ENCODE assay signal across 11 cellular contexts in genomic region chr16:25063102-25063501, GRCh38. TPM values are rescaled to one million over a fixed set of nuclear protein-coding genes. Genes with fewer than 3 reads are reported as not detected.
DNase-seq lines count a peak whose midpoint lies in the region; ATAC-seq and TF ChIP-seq lines count a peak whose summit lies in the region.
"Had no signal": no experiment of that assay in that cellular context is flagged by ENCODE, and none has a peak within 500 bp of the region (broad histone marks: within the 10 kb centered on the region; RNA-seq: fewer than 3 reads in every experiment).

No MANE protein-coding gene starts in this region.

- H3K27me3 ChIP-seq in Loucy (ENCODE audit: insufficient read depth, low read length, poor library complexity, severe bottlenecking) = no peaks in the 10 kb centered on the region
- H3K27me3 ChIP-seq: esophagus muscularis mucosa had no signal

- no peaks in the 10 kb centered on the region for H3K36me3 ChIP-seq in Loucy (ENCODE audit: insufficient read depth, low read length)

- H4K20me1 ChIP-seq in Loucy (ENCODE audit: insufficient read depth, low read length, poor library complexity, severe bottlenecking) = no peaks in the 10 kb centered on the region

- no peaks in the 10 kb centered on the region for H3K9me3 ChIP-seq in Loucy (ENCODE audit: insufficient read depth, low read depth, low read length)
- H3K9me3 ChIP-seq: esophagus muscularis mucosa had no signal

- peak overlapping the region; percentile 37 for H3K9ac ChIP-seq in Loucy (ENCODE audit: low read depth, low read length, poor library complexity, severe bottlenecking)

- H3K36me3 Mint-ChIP-seq in activated T-cell treated with anti-CD3 and anti-CD28 coated beads, Interleukin-2, amount 50 U/mL, for 72 hours (ENCODE audit: insufficient read depth in 2 of 2) = no peaks in the 10 kb centered on the region
- H3K36me3 Mint-ChIP-seq in activated naive CD8-positive, alpha-beta T cell treated with anti-CD3 and anti-CD28 coated beads for 36 hours = peaks cover 2% of the 10 kb centered on the region
- H3K36me3 Mint-ChIP-seq in stimulated activated naive B cell treated with anti-CD40 and anti-IgM and Interleukin-4, amounts not matched to agents 10 μg/mL and 1 μg/mL and 100 μg/mL, for 72 hours = no peaks in the 10 kb centered on the region

- no peak overlapping the region for H3K4me3 ChIP-seq in Loucy (ENCODE audit: low read length, poor library complexity, severe bottlenecking)
- H3K4me3 ChIP-seq: esophagus muscularis mucosa had no signal

- peaks cover 3% of the 10 kb centered on the region; the same call in 1 of the 2 replicates for H3F3A ChIP-seq in Loucy (ENCODE audit: low read depth)

- DNase-seq in activated T-cell treated with anti-CD3 and anti-CD28 coated beads, Interleukin-2, amount 50 U/mL, for 72 hours = peak in 1 of 2 donors; percentile 14
- DNase-seq in activated T-cell treated with anti-CD3 and anti-CD28 coated beads, Interleukin-2, amount 50 U/mL, for 1 hour = no peak
- DNase-seq in activated naive CD8-positive, alpha-beta T cell treated with anti-CD3 and anti-CD28 coated beads for 36 hours = no peak
- DNase-seq in stimulated activated naive B cell treated with anti-CD40 and anti-IgM and Interleukin-4, amounts not matched to agents 10 μg/mL and 1 μg/mL and 100 μg/mL, for 72 hours = peak; percentile 53
- DNase-seq: HCEC 1CT, NCI-H146 had no signal

- no peak for TF ChIP-seq CTCF in Loucy (conservative IDR thresholded peaks at IDR 0.05; ENCODE audit: low read length)

- H3K4me1 ChIP-seq in Loucy (ENCODE audit: insufficient read depth, low read length, poor library complexity, severe bottlenecking) = peaks cover 34% of the 10 kb centered on the region

- H3K79me2 ChIP-seq in Loucy (ENCODE audit: insufficient read depth, low read length) = peaks cover 10% of the 10 kb centered on the region; the same call in 1 of the 2 replicates

- no peaks in the 10 kb centered on the region for H3K9me2 ChIP-seq in Loucy (replicated peaks; ENCODE audit: low read depth, low read length)

- peaks cover 9% of the 10 kb centered on the region for H3K27me3 Mint-ChIP-seq in activated T-cell treated with anti-CD3 and anti-CD28 coated beads, Interleukin-2, amount 50 U/mL, for 72 hours (ENCODE audit: low read depth)
- no peaks in the 10 kb centered on the region for H3K27me3 Mint-ChIP-seq in activated naive CD8-positive, alpha-beta T cell treated with anti-CD3 and anti-CD28 coated beads for 36 hours
- no peaks in the 10 kb centered on the region for H3K27me3 Mint-ChIP-seq in stimulated activated naive B cell treated with anti-CD40 and anti-IgM and Interleukin-4, amounts not matched to agents 10 μg/mL and 1 μg/mL and 100 μg/mL, for 72 hours

- no peak for ATAC-seq in activated T-cell treated with anti-CD3 and anti-CD28 coated beads, Interleukin-2, amount 50 U/mL, for 72 hours (replicated peaks in 1 of 2)
- ATAC-seq in stimulated activated naive B cell treated with anti-CD40 and anti-IgM and Interleukin-4, amounts not matched to agents 10 μg/mL and 1 μg/mL and 100 μg/mL, for 72 hours (replicated peaks) = peak; percentile 37 to 48
- ATAC-seq in GM21360 (IDR thresholded peaks at IDR 0.05; ENCODE audit: unreplicated experiment) (no peak), GM21526 (IDR thresholded peaks at IDR 0.05; ENCODE audit: low FRiP score, unreplicated experiment) (no peak)
- no peak for ATAC-seq in activated CD4-positive, CD25-positive, alpha-beta regulatory T cell treated with anti-CD3 and anti-CD28 coated beads, Interleukin-2, amount 50 U/mL, for 24 hours

- peaks cover 61% of the 10 kb centered on the region for H3K4me1 Mint-ChIP-seq in activated T-cell treated with anti-CD3 and anti-CD28 coated beads, Interleukin-2, amount 50 U/mL, for 72 hours (ENCODE audit: low read depth)
- H3K4me1 Mint-ChIP-seq in activated naive CD8-positive, alpha-beta T cell treated with anti-CD3 and anti-CD28 coated beads for 36 hours = peaks cover 68% of the 10 kb centered on the region
- H3K4me1 Mint-ChIP-seq in stimulated activated naive B cell treated with anti-CD40 and anti-IgM and Interleukin-4, amounts not matched to agents 10 μg/mL and 1 μg/mL and 100 μg/mL, for 72 hours = peaks cover 43 to 62% of the 10 kb centered on the region in 2 donors

- H3K9me3 Mint-ChIP-seq in activated T-cell treated with anti-CD3 and anti-CD28 coated beads, Interleukin-2, amount 50 U/mL, for 72 hours = no peaks in the 10 kb centered on the region
- H3K9me3 Mint-ChIP-seq in activated naive CD8-positive, alpha-beta T cell treated with anti-CD3 and anti-CD28 coated beads for 36 hours = no peaks in the 10 kb centered on the region
- no peaks in the 10 kb centered on the region for H3K9me3 Mint-ChIP-seq in stimulated activated naive B cell treated with anti-CD40 and anti-IgM and Interleukin-4, amounts not matched to agents 10 μg/mL and 1 μg/mL and 100 μg/mL, for 72 hours

- H3K4me2 ChIP-seq in Loucy (ENCODE audit: low read depth, low read length, poor library complexity, severe bottlenecking) = no peak overlapping the region

- H3K27ac Mint-ChIP-seq in activated T-cell treated with anti-CD3 and anti-CD28 coated beads, Interleukin-2, amount 50 U/mL, for 72 hours = no peak overlapping the region
- H3K27ac Mint-ChIP-seq in activated naive CD8-positive, alpha-beta T cell treated with anti-CD3 and anti-CD28 coated beads for 36 hours = peak overlapping the region; percentile 63
- peak overlapping the region; percentile 2 for H3K27ac Mint-ChIP-seq in stimulated activated naive B cell treated with anti-CD40 and anti-IgM and Interleukin-4, amounts not matched to agents 10 μg/mL and 1 μg/mL and 100 μg/mL, for 72 hours

- H3K4me3 Mint-ChIP-seq in activated T-cell treated with anti-CD3 and anti-CD28 coated beads, Interleukin-2, amount 50 U/mL, for 72 hours = peak overlapping the region; percentile 23 to 39
- H3K4me3 Mint-ChIP-seq in activated naive CD8-positive, alpha-beta T cell treated with anti-CD3 and anti-CD28 coated beads for 36 hours = no peak overlapping the region
- H3K4me3 Mint-ChIP-seq in stimulated activated naive B cell treated with anti-CD40 and anti-IgM and Interleukin-4, amounts not matched to agents 10 μg/mL and 1 μg/mL and 100 μg/mL, for 72 hours = peak overlapping the region; percentile 8 to 10

- H2AFZ ChIP-seq in Loucy (ENCODE audit: low read length) = no peak overlapping the region

RNA-seq across cellular contexts. Expression of gene ARHGAP17, which starts 47.9 kb away (rescaled TPM):
- total RNA-seq in activated T-cell treated with anti-CD3 and anti-CD28 coated beads, Interleukin-2, amount 50 U/mL, for 72 hours = 10 to 100 TPM; 66.8 to 70.9 TPM
- total RNA-seq in activated naive CD8-positive, alpha-beta T cell treated with anti-CD3 and anti-CD28 coated beads for 36 hours = 10 to 100 TPM; 72.5 to 79.3 TPM

RNA-seq across cellular contexts. Expression of gene LCMT1, which starts 48.4 kb away (rescaled TPM):
- total RNA-seq in activated T-cell treated with anti-CD3 and anti-CD28 coated beads, Interleukin-2, amount 50 U/mL, for 72 hours = 10 to 100 TPM; 43.7 to 50.1 TPM
- 10 to 100 TPM; 43.9 to 44.1 TPM for total RNA-seq in activated naive CD8-positive, alpha-beta T cell treated with anti-CD3 and anti-CD28 coated beads for 36 hours

Comparison
In these comparisons a context has a peak if more than half of its experiments do, and no peak if none do; other contexts are left out.
1. ATAC-seq: peak in stimulated activated naive B cell treated with anti-CD40 and anti-IgM and Interleukin-4, amounts not matched to agents 10 μg/mL and 1 μg/mL and 100 μg/mL, for 72 hours (2 of 2); none in activated T-cell treated with anti-CD3 and anti-CD28 coated beads, Interleukin-2, amount 50 U/mL, for 72 hours (0 of 2), GM21360 (single experiment), GM21526 (single experiment) and activated CD4-positive, CD25-positive, alpha-beta regulatory T cell treated with anti-CD3 and anti-CD28 coated beads, Interleukin-2, amount 50 U/mL, for 24 hours (0 of 2).